1 cellular context compared by ENCODE assay signal in genomic region chr9:38978734-38979133, GRCh38.
DNase-seq lines count a peak whose midpoint lies in the region.
"Not testable (repeated sequence)": the region's sequence is repeated elsewhere in the genome, so short reads cannot be mapped to it uniquely, and the experiment has no call there.

No MANE protein-coding gene starts in this region.

- peak; percentile 50 for DNase-seq in posterior vena cava (ENCODE audit: low spot score)

- intact Hi-C loops in posterior vena cava (cut with DNase I), result not testable (repeated sequence)
